8 cellular contexts compared by ENCODE assay signal in genomic region chr3:133490468-133491351, GRCh38.
DNase-seq lines count a peak whose midpoint lies in the region; ATAC-seq lines count a peak whose summit lies in the region.

No MANE protein-coding gene starts in this region.

- peak overlapping the region; percentile 63 for H3K4me3 Mint-ChIP-seq in activated T-helper 2 cell treated with anti-CD3 and anti-CD28 coated beads, Interferon-gamma antibody, Interleukin-2, Interleukin-4, amounts not matched to agents 10 μg/mL and 5 μg/mL and 100 μg/mL, durations not matched to agents 14 hours and 24 hours and 36 hours (ENCODE audit: low read depth)

- ATAC-seq in GM21360 (IDR thresholded peaks at IDR 0.05; ENCODE audit: unreplicated experiment) = peak; percentile 80
- peak; percentile 79 for ATAC-seq in HG03558 (IDR thresholded peaks at IDR 0.05; ENCODE audit: extremely low read depth, unreplicated experiment)

- DNase-seq in activated T-helper 2 cell treated with anti-CD3 and anti-CD28 coated beads, Interferon-gamma antibody, Interleukin-2, Interleukin-4, amounts not matched to agents 10 μg/mL and 5 μg/mL and 100 μg/mL, durations not matched to agents 14 hours and 24 hours and 36 hours (ENCODE audit: low spot score) = peak; percentile 52
- peak; percentile 47 to 71 for DNase-seq in stimulated activated CD8-positive, alpha-beta memory T cell treated with anti-CD3 and anti-CD28 coated beads, Interleukin-2, amount 100 ng/mL, for 48 hours (ENCODE audit: low read depth in 2 of 2)
- no peak for DNase-seq in NCI-H510A treated with DMSO at 0.1 percent for 48 hours (lab: John Stamatoyannopoulos, UW)
- DNase-seq in NCI-H510A (lab: John Stamatoyannopoulos, UW) = no peak
- no peak for DNase-seq in NCI-H2107 treated with DMSO at 0.1 percent for 48 hours (lab: John Stamatoyannopoulos, UW; ENCODE audit: unreplicated experiment)
- DNase-seq in NCI-H2171 (lab: John Stamatoyannopoulos, UW) = no peak

- peaks cover 4% of the 10 kb centered on the region for H3K36me3 Mint-ChIP-seq in activated T-helper 2 cell treated with anti-CD3 and anti-CD28 coated beads, Interferon-gamma antibody, Interleukin-2, Interleukin-4, amounts not matched to agents 10 μg/mL and 5 μg/mL and 100 μg/mL, durations not matched to agents 14 hours and 24 hours and 36 hours (ENCODE audit: low read depth)

- peak overlapping the region; percentile 66 for H3K27ac Mint-ChIP-seq in activated T-helper 2 cell treated with anti-CD3 and anti-CD28 coated beads, Interferon-gamma antibody, Interleukin-2, Interleukin-4, amounts not matched to agents 10 μg/mL and 5 μg/mL and 100 μg/mL, durations not matched to agents 14 hours and 24 hours and 36 hours

- intact Hi-C loops in activated T-helper 2 cell treated with anti-CD3 and anti-CD28 coated beads, Interferon-gamma antibody, Interleukin-2, Interleukin-4, amounts not matched to agents 10 μg/mL and 5 μg/mL and 100 μg/mL, durations not matched to agents 14 hours and 24 hours and 36 hours (cut with micrococcal nuclease) = loop anchor here (1.0 to 5.0 kb wide), 5 partner anchors 9 to 172 kb away; partner anchors contain the start of gene TOPBP1

- H3K27me3 Mint-ChIP-seq in activated T-helper 2 cell treated with anti-CD3 and anti-CD28 coated beads, Interferon-gamma antibody, Interleukin-2, Interleukin-4, amounts not matched to agents 10 μg/mL and 5 μg/mL and 100 μg/mL, durations not matched to agents 14 hours and 24 hours and 36 hours (ENCODE audit: low read depth) = no peaks in the 10 kb centered on the region

- peaks cover 4% of the 10 kb centered on the region for H3K9me3 Mint-ChIP-seq in activated T-helper 2 cell treated with anti-CD3 and anti-CD28 coated beads, Interferon-gamma antibody, Interleukin-2, Interleukin-4, amounts not matched to agents 10 μg/mL and 5 μg/mL and 100 μg/mL, durations not matched to agents 14 hours and 24 hours and 36 hours

- peaks cover 49% of the 10 kb centered on the region for H3K4me1 Mint-ChIP-seq in activated T-helper 2 cell treated with anti-CD3 and anti-CD28 coated beads, Interferon-gamma antibody, Interleukin-2, Interleukin-4, amounts not matched to agents 10 μg/mL and 5 μg/mL and 100 μg/mL, durations not matched to agents 14 hours and 24 hours and 36 hours (ENCODE audit: low read depth)

Comparison
In these comparisons a context has a peak if more than half of its experiments do, and no peak if none do; other contexts are left out.
1. DNase-seq: peak in activated T-helper 2 cell treated with anti-CD3 and anti-CD28 coated beads, Interferon-gamma antibody, Interleukin-2, Interleukin-4, amounts not matched to agents 10 μg/mL and 5 μg/mL and 100 μg/mL, durations not matched to agents 14 hours and 24 hours and 36 hours (single experiment) and stimulated activated CD8-positive, alpha-beta memory T cell treated with anti-CD3 and anti-CD28 coated beads, Interleukin-2, amount 100 ng/mL, for 48 hours (2 of 2); none in NCI-H510A treated with DMSO at 0.1 percent for 48 hours (single experiment), NCI-H510A (single experiment), NCI-H2107 treated with DMSO at 0.1 percent for 48 hours (single experiment) and NCI-H2171 (single experiment).